ENCODE assay signal across 1 cellular context in the genomic region with DNA sequence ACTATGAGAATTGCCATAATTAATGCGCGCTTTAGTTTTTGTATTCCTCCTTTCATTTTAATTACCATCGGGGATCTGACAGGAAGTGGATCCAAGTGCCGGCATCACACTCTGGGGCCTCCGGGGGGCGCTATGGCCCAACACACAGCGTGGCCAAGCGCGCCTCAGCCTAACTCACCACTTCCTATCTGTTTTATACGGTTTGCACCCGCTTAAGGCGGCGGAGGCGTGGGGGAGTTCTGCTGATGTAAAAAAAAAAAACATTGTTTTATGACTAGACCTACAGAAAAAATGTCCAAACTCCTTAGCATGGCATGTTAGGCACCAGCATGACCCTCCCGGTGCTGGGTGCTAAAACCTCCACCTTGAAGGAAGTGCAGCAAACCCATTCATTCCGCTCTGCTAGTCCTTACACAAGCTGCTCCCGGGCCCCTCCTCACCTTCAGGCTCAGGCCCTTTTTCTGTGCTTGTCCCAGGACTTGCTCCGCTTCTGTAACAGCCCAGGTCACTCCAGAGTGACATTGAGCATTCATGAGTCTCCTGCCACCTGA.
TF ChIP-seq lines count a peak whose summit lies in the region.

No MANE protein-coding gene starts in this region.

TF ChIP-seq in GM23338, 12 proteins besides CTCF, POLR2A, EP300 and RAD21 (continued from another document):
- TF ChIP-seq, protein P1, sequence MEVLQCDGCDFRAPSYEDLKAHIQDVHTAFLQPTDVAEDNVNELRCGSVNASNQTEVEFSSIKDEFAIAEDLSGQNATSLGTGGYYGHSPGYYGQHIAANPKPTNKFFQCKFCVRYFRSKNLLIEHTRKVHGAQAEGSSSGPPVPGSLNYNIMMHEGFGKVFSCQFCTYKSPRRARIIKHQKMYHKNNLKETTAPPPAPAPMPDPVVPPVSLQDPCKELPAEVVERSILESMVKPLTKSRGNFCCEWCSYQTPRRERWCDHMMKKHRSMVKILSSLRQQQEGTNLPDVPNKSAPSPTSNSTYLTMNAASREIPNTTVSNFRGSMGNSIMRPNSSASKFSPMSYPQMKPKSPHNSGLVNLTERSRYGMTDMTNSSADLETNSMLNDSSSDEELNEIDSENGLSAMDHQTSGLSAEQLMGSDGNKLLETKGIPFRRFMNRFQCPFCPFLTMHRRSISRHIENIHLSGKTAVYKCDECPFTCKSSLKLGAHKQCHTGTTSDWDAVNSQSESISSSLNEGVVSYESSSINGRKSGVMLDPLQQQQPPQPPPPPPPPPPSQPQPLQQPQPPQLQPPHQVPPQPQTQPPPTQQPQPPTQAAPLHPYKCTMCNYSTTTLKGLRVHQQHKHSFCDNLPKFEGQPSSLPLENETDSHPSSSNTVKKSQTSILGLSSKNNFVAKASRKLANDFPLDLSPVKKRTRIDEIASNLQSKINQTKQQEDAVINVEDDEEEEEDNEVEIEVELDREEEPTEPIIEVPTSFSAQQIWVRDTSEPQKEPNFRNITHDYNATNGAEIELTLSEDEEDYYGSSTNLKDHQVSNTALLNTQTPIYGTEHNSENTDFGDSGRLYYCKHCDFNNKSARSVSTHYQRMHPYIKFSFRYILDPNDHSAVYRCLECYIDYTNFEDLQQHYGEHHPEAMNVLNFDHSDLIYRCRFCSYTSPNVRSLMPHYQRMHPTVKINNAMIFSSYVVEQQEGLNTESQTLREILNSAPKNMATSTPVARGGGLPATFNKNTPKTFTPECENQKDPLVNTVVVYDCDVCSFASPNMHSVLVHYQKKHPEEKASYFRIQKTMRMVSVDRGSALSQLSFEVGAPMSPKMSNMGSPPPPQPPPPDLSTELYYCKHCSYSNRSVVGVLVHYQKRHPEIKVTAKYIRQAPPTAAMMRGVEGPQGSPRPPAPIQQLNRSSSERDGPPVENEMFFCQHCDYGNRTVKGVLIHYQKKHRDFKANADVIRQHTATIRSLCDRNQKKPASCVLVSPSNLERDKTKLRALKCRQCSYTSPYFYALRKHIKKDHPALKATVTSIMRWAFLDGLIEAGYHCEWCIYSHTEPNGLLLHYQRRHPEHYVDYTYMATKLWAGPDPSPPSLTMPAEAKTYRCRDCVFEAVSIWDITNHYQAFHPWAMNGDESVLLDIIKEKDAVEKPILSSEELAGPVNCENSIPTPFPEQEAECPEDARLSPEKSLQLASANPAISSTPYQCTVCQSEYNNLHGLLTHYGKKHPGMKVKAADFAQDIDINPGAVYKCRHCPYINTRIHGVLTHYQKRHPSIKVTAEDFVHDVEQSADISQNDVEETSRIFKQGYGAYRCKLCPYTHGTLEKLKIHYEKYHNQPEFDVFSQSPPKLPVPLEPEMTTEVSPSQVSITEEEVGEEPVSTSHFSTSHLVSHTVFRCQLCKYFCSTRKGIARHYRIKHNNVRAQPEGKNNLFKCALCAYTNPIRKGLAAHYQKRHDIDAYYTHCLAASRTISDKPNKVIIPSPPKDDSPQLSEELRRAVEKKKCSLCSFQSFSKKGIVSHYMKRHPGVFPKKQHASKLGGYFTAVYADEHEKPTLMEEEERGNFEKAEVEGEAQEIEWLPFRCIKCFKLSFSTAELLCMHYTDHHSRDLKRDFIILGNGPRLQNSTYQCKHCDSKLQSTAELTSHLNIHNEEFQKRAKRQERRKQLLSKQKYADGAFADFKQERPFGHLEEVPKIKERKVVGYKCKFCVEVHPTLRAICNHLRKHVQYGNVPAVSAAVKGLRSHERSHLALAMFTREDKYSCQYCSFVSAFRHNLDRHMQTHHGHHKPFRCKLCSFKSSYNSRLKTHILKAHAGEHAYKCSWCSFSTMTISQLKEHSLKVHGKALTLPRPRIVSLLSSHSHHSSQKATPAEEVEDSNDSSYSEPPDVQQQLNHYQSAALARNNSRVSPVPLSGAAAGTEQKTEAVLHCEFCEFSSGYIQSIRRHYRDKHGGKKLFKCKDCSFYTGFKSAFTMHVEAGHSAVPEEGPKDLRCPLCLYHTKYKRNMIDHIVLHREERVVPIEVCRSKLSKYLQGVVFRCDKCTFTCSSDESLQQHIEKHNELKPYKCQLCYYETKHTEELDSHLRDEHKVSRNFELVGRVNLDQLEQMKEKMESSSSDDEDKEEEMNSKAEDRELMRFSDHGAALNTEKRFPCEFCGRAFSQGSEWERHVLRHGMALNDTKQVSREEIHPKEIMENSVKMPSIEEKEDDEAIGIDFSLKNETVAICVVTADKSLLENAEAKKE (CRISPR knock-in tag; IDR thresholded peaks at IDR 0.05): no peak
TF ChIP-seq in GM23338: peak in this region for 0.
